ENCODE assay signal across 17 cellular contexts in the genomic region with DNA sequence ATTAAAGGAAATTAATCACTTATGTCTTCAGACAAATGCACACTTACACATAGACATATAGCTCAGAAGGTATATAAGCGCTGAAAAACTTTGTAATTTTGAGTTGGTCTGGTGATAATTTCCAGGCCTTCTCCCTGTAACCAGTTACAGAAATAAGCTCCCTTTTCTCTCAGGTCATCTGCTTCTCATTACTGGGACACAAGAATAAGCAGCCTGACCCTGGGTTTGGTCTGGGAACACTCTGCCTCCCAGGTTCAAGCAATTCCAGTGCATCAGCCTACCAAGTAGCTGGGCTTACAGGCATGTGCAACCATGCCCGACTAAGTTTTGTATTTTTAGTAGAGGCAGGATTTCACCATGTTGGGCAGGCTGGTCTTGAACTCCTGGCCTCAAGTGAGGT.
A peak's percentile ranks its signal among the peaks of the same experiment; 100 is the strongest.
DNase-seq lines count a peak whose midpoint lies in the region; ATAC-seq, FAIRE-seq and TF ChIP-seq lines count a peak whose summit lies in the region.
"Had no signal": no experiment of that assay in that cellular context is flagged by ENCODE, and none has a peak within 500 bp of the region (broad histone marks: within the 10 kb centered on the region; RNA-seq: fewer than 3 reads in every experiment).

No MANE protein-coding gene starts in this region.

- no peaks in the 10 kb centered on the region for H3K27me3 ChIP-seq in esophagus muscularis mucosa
- H3K27me3 ChIP-seq in gastroesophageal sphincter: no peaks in the 10 kb centered on the region
- no peaks in the 10 kb centered on the region for H3K27me3 ChIP-seq in smooth muscle cell (ENCODE audit: low read depth)

- TF ChIP-seq CTCF in esophagus muscularis mucosa (IDR thresholded peaks at IDR 0.05) (no peak), gastroesophageal sphincter (IDR thresholded peaks at IDR 0.05) (no peak), smooth muscle cell (IDR thresholded peaks at IDR 0.05; ENCODE audit: borderline replicate concordance, insufficient read depth, poor library complexity, severe bottlenecking) (no peak), progenitor cell of endocrine pancreas (IDR thresholded peaks at IDR 0.05; ENCODE audit: unreplicated experiment) (no peak)

- H3K4me3 ChIP-seq in esophagus muscularis mucosa: no peak overlapping the region
- no peak overlapping the region for H3K4me3 ChIP-seq in gastroesophageal sphincter
- no peak overlapping the region for H3K4me3 ChIP-seq in smooth muscle cell

- peaks cover 2% of the 10 kb centered on the region for H3K27me3 Mint-ChIP-seq in progenitor cell of endocrine pancreas

- H3K36me3 ChIP-seq in esophagus muscularis mucosa (no peaks in the 10 kb centered on the region), gastroesophageal sphincter (no peaks in the 10 kb centered on the region), smooth muscle cell (ENCODE audit: low read depth) (no peaks in the 10 kb centered on the region)

- no peak overlapping the region for H3K27ac Mint-ChIP-seq in progenitor cell of endocrine pancreas
- H3K27ac Mint-ChIP-seq: HFFc6 had no signal

- H3K4me1 Mint-ChIP-seq in progenitor cell of endocrine pancreas (ENCODE audit: low read depth): no peaks in the 10 kb centered on the region

- no peak overlapping the region for H3K9ac ChIP-seq in smooth muscle cell (ENCODE audit: low read depth)
- H3K9ac ChIP-seq: KMS-11 had no signal

- no peaks in the 10 kb centered on the region for H3K9me3 Mint-ChIP-seq in progenitor cell of endocrine pancreas (ENCODE audit: low read depth)
- H3K9me3 Mint-ChIP-seq: HFFc6 had no signal

- no peaks in the 10 kb centered on the region for H3K79me2 ChIP-seq in smooth muscle cell (ENCODE audit: low read depth)

- WGBS in esophagus muscularis mucosa: 100% methylated on average over 1 of the region's 2 CpGs
- 60 to 100% methylated on average over 1 to 2 of the region's 2 CpGs for WGBS in gastroesophageal sphincter (ENCODE audit: low coverage in 1 of 2), 2 donors
- WGBS in smooth muscle cell (ENCODE audit: low lambda C conversion rate): 49% methylated on average over 2 of the region's 2 CpGs

- no peak overlapping the region for H3K4me2 ChIP-seq in smooth muscle cell
- H3K4me2 ChIP-seq: KMS-11 had no signal

- TF ChIP-seq EP300 in esophagus muscularis mucosa (IDR thresholded peaks at IDR 0.05): no peak
- no peak for TF ChIP-seq EP300 in gastroesophageal sphincter (IDR thresholded peaks at IDR 0.05)

- H3K4me3 Mint-ChIP-seq in progenitor cell of endocrine pancreas (ENCODE audit: low read depth): no peak overlapping the region
- H3K4me3 Mint-ChIP-seq: HFFc6 had no signal

- H3K9me3 ChIP-seq in esophagus muscularis mucosa (no peaks in the 10 kb centered on the region), gastroesophageal sphincter (no peaks in the 10 kb centered on the region), smooth muscle cell (replicated peaks; ENCODE audit: low read depth) (no peaks in the 10 kb centered on the region)

- no peaks in the 10 kb centered on the region for H3K36me3 Mint-ChIP-seq in progenitor cell of endocrine pancreas (ENCODE audit: insufficient read depth)

- H3K27ac ChIP-seq in esophagus muscularis mucosa (replicated peaks in 1 of 4): peak overlapping the region; percentile 52 to 79 (median 65)
- peak overlapping the region in 3 of 4 donors; percentile 57 to 79 (median 79) for H3K27ac ChIP-seq in gastroesophageal sphincter
- no peak overlapping the region for H3K27ac ChIP-seq in smooth muscle cell (ENCODE audit: low read depth)
- H3K27ac ChIP-seq: C4-2B, KMS-11 had no signal

- ATAC-seq in gastroesophageal sphincter: no peak
- no peak for ATAC-seq in GM18868 (IDR thresholded peaks at IDR 0.05; ENCODE audit: unreplicated experiment)
- ATAC-seq: Right ventricle myocardium inferior had no signal

- intact Hi-C loops in esophagus muscularis mucosa (cut with DNase I): loop anchor here (10.0 kb wide), 1 partner anchor 424 kb away; no protein-coding TSS in a partner anchor

- DNase-seq in GM12891 (ENCODE audit: insufficient read length, low spot score) (no peak), esophagus muscularis mucosa (ENCODE audit: extremely low spot score) (no peak), smooth muscle cell (lab: John Stamatoyannopoulos, UW; ENCODE audit: unreplicated experiment) (no peak), progenitor cell of endocrine pancreas (ENCODE audit: low spot score, unreplicated experiment) (no peak)
- DNase-seq in activated effector memory CD4-positive, alpha-beta T cell treated with anti-CD3 and anti-CD28 coated beads, Interleukin-2, amount 50 U/mL, for 16 hours: no peak
- DNase-seq: AML-193, DMS79, H7, HFFc6, NCI-H1436, NCI-H2029 treated with DMSO at 0.1 percent for 48 hours had no signal

- H3K4me1 ChIP-seq in esophagus muscularis mucosa (peaks cover 15 to 73% (median 70%) of the 10 kb centered on the region in 4 donors), gastroesophageal sphincter (peaks cover 0 to 62% (median 26%) of the 10 kb centered on the region in 3 donors), smooth muscle cell (ENCODE audit: low read depth) (no peaks in the 10 kb centered on the region)

- no peaks in the 10 kb centered on the region for H4K20me1 ChIP-seq in smooth muscle cell (ENCODE audit: low read depth)

- peaks cover 5% of the 10 kb centered on the region for H3F3A ChIP-seq in smooth muscle cell (ENCODE audit: low read depth)

- TF ChIP-seq POLR2A in GM12891 (IDR thresholded peaks at IDR 0.05; ENCODE audit: low read depth, low read length) (no peak), esophagus muscularis mucosa (IDR thresholded peaks at IDR 0.05; ENCODE audit: low read depth) (no peak), gastroesophageal sphincter (IDR thresholded peaks at IDR 0.05) (no peak)

- peak overlapping the region; percentile 48 for H2AFZ ChIP-seq in smooth muscle cell (ENCODE audit: low read depth)

- FAIRE-seq in GM12891 (lab: Jason Lieb, UNC): peak; percentile 41
- FAIRE-seq: RCC 7860 had no signal

TF ChIP-seq in GM12891, 5 proteins besides CTCF, POLR2A, EP300 and RAD21:
- TF ChIP-seq SPI1 (IDR thresholded peaks at IDR 0.05; ENCODE audit: low read depth, low read length) (no peak), POLR2AphosphoS5 (IDR thresholded peaks at IDR 0.05; ENCODE audit: low read depth, low read length) (no peak), TAF1 (IDR thresholded peaks at IDR 0.05; ENCODE audit: low read depth, low read length) (no peak), POU2F2 (IDR thresholded peaks at IDR 0.05; ENCODE audit: low read depth, low read length) (no peak), PAX5 (IDR thresholded peaks at IDR 0.05; ENCODE audit: insufficient read depth, low read length, severe bottlenecking) (no peak)
